ENCODE assay signal across 34 cellular contexts in genomic region chr2:117409443-117409842, GRCh38.
"Had no signal": no experiment of that assay in that cellular context is flagged by ENCODE, and none has a peak within 500 bp of the region (broad histone marks: within the 10 kb centered on the region; RNA-seq: fewer than 3 reads in every experiment).

No MANE protein-coding gene starts in this region.

- ATAC-seq: activated CD4-positive, CD25-positive, alpha-beta regulatory T cell treated with anti-CD3 and anti-CD28 coated beads, Interleukin-2, amount 50 U/mL, for 24 hours; activated CD8-positive, alpha-beta T cell treated with anti-CD3 and anti-CD28 coated beads for 36 hours; activated naive CD8-positive, alpha-beta T cell treated with anti-CD3 and anti-CD28 coated beads, Interleukin-2, amount 50 U/mL, for 24 hours; body of pancreas; effector memory CD8-positive, alpha-beta T cell; foreskin keratinocyte; gastrocnemius medialis; T-helper 17 cell had no signal

- H3K9me3 Mint-ChIP-seq: activated CD8-positive, alpha-beta T cell treated with anti-CD3 and anti-CD28 coated beads for 36 hours; activated naive CD4-positive, alpha-beta T cell treated with anti-CD3 and anti-CD28 coated beads for 36 hours; activated naive CD8-positive, alpha-beta T cell treated with anti-CD3 and anti-CD28 coated beads for 36 hours; activated T-helper 1 cell treated with anti-CD3 and anti-CD28 coated beads, Interleukin-12 subunit alpha, Interleukin-12 subunit beta, Interleukin-2, Interleukin-4 antibody, amounts not matched to agents 30 ng/mL and 10 ng/mL and 1 ng/mL, durations not matched to agents 14 hours and 24 hours and 36 hours had no signal

- H3K9me3 ChIP-seq: adrenal gland, body of pancreas, esophagus muscularis mucosa, gastrocnemius medialis had no signal

- H3K4me3 Mint-ChIP-seq: activated B cell treated with CpG ODN at 0.5 μM for 24 hours; activated CD8-positive, alpha-beta T cell treated with anti-CD3 and anti-CD28 coated beads for 36 hours; activated naive CD4-positive, alpha-beta T cell treated with anti-CD3 and anti-CD28 coated beads for 36 hours; activated naive CD4-positive, alpha-beta T cell treated with anti-CD3 and anti-CD28 coated beads, Interleukin-2, amount 50 U/mL, for 24 hours; activated naive CD8-positive, alpha-beta T cell treated with anti-CD3 and anti-CD28 coated beads for 36 hours; activated naive CD8-positive, alpha-beta T cell treated with anti-CD3 and anti-CD28 coated beads, Interleukin-2, amount 50 U/mL, for 24 hours; activated T-helper 1 cell treated with anti-CD3 and anti-CD28 coated beads, Interleukin-12 subunit alpha, Interleukin-12 subunit beta, Interleukin-2, Interleukin-4 antibody, amounts not matched to agents 30 ng/mL and 10 ng/mL and 1 ng/mL, durations not matched to agents 14 hours and 24 hours and 36 hours; effector memory CD8-positive, alpha-beta T cell; T-helper 17 cell; T-helper 2 cell treated with Interferon-gamma antibody and Interleukin-4, amounts not matched to agents 5 μg/mL and 100 μg/mL, for 36 hours had no signal

- H3K27me3 Mint-ChIP-seq: activated B cell treated with CpG ODN at 0.5 μM for 24 hours; activated CD8-positive, alpha-beta T cell treated with anti-CD3 and anti-CD28 coated beads for 36 hours; activated naive CD4-positive, alpha-beta T cell treated with anti-CD3 and anti-CD28 coated beads, Interleukin-2, amount 50 U/mL, for 24 hours; activated naive CD8-positive, alpha-beta T cell treated with anti-CD3 and anti-CD28 coated beads for 36 hours; activated naive CD8-positive, alpha-beta T cell treated with anti-CD3 and anti-CD28 coated beads, Interleukin-2, amount 50 U/mL, for 24 hours; effector memory CD8-positive, alpha-beta T cell; T-helper 17 cell had no signal

- H3K27me3 ChIP-seq: adrenal gland, body of pancreas, esophagus muscularis mucosa, foreskin keratinocyte, gastrocnemius medialis had no signal

- H3K4me1 ChIP-seq: adrenal gland, body of pancreas, esophagus muscularis mucosa, gastrocnemius medialis had no signal

- H3K4me1 Mint-ChIP-seq: activated B cell treated with CpG ODN at 0.5 μM for 24 hours; activated naive CD4-positive, alpha-beta T cell treated with anti-CD3 and anti-CD28 coated beads, Interleukin-2, amount 50 U/mL, for 24 hours; activated naive CD8-positive, alpha-beta T cell treated with anti-CD3 and anti-CD28 coated beads for 36 hours; activated naive CD8-positive, alpha-beta T cell treated with anti-CD3 and anti-CD28 coated beads, Interleukin-2, amount 50 U/mL, for 24 hours; T-helper 17 cell had no signal

- H3K36me3 Mint-ChIP-seq: activated naive CD4-positive, alpha-beta T cell treated with anti-CD3 and anti-CD28 coated beads, Interleukin-2, amount 50 U/mL, for 24 hours; activated naive CD8-positive, alpha-beta T cell treated with anti-CD3 and anti-CD28 coated beads for 36 hours had no signal

- H3K27ac ChIP-seq: adrenal gland, body of pancreas, esophagus muscularis mucosa, foreskin keratinocyte, gastrocnemius medialis, WERI-Rb-1 had no signal

- DNase-seq: activated B cell treated with CpG ODN at 0.5 μM for 24 hours; activated CD4-positive, alpha-beta T cell treated with anti-CD3 and anti-CD28 coated beads for 48 hours; activated CD4-positive, alpha-beta T cell treated with anti-CD3 and anti-CD28 coated beads, Interleukin-2, amount 50 U/mL, for 1 hour; activated CD4-positive, alpha-beta T cell treated with anti-CD3 and anti-CD28 coated beads, Interleukin-2, amount 50 U/mL, for 48 hours; activated CD8-positive, alpha-beta memory T cell treated with anti-CD3 and anti-CD28 coated beads for 24 hours; activated CD8-positive, alpha-beta T cell treated with anti-CD3 and anti-CD28 coated beads for 36 hours; activated effector memory CD4-positive, alpha-beta T cell treated with anti-CD3 and anti-CD28 coated beads, Interleukin-2, amount 50 U/mL, for 16 hours; activated naive CD4-positive, alpha-beta T cell treated with anti-CD3 and anti-CD28 coated beads for 36 hours; activated naive CD8-positive, alpha-beta T cell treated with anti-CD3 and anti-CD28 coated beads for 36 hours; activated naive CD8-positive, alpha-beta T cell treated with anti-CD3 and anti-CD28 coated beads, Interleukin-2, amount 50 U/mL, for 24 hours; activated T-cell treated with anti-CD3 and anti-CD28 coated beads, Interleukin-2, amount 50 U/mL, for 48 hours; adrenal gland; amygdala; aorta; body of pancreas; caudate nucleus; cortex of kidney; dermis blood vessel endothelial cell; effector CD4-positive, alpha-beta T cell; effector memory CD8-positive, alpha-beta T cell; erythroblast; foreskin keratinocyte; gastrocnemius medialis; glutamatergic neuron; T-helper 1 cell; T-helper 17 cell; T1000; WERI-Rb-1 had no signal

- H3K4me3 ChIP-seq: adrenal gland, body of pancreas, esophagus muscularis mucosa, gastrocnemius medialis had no signal

- H3K27ac Mint-ChIP-seq: activated B cell treated with CpG ODN at 0.5 μM for 24 hours; activated CD8-positive, alpha-beta T cell treated with anti-CD3 and anti-CD28 coated beads for 36 hours; activated naive CD4-positive, alpha-beta T cell treated with anti-CD3 and anti-CD28 coated beads for 36 hours; activated naive CD4-positive, alpha-beta T cell treated with anti-CD3 and anti-CD28 coated beads, Interleukin-2, amount 50 U/mL, for 24 hours; activated naive CD8-positive, alpha-beta T cell treated with anti-CD3 and anti-CD28 coated beads for 36 hours; activated naive CD8-positive, alpha-beta T cell treated with anti-CD3 and anti-CD28 coated beads, Interleukin-2, amount 50 U/mL, for 24 hours; activated T-helper 1 cell treated with anti-CD3 and anti-CD28 coated beads, Interleukin-12 subunit alpha, Interleukin-12 subunit beta, Interleukin-2, Interleukin-4 antibody, amounts not matched to agents 30 ng/mL and 10 ng/mL and 1 ng/mL, durations not matched to agents 14 hours and 24 hours and 36 hours; activated T-helper 2 cell treated with anti-CD3 and anti-CD28 coated beads, Interferon-gamma antibody, Interleukin-2, Interleukin-4, amounts not matched to agents 10 μg/mL and 5 μg/mL and 100 μg/mL, durations not matched to agents 14 hours and 24 hours and 36 hours; effector memory CD8-positive, alpha-beta T cell; T-helper 17 cell; T-helper 2 cell treated with Interferon-gamma antibody and Interleukin-4, amounts not matched to agents 5 μg/mL and 100 μg/mL, for 36 hours had no signal

- H3K36me3 ChIP-seq: adrenal gland, esophagus muscularis mucosa, gastrocnemius medialis, WERI-Rb-1 had no signal
